ENCODE assay signal across 2 cellular contexts in the genomic region with DNA sequence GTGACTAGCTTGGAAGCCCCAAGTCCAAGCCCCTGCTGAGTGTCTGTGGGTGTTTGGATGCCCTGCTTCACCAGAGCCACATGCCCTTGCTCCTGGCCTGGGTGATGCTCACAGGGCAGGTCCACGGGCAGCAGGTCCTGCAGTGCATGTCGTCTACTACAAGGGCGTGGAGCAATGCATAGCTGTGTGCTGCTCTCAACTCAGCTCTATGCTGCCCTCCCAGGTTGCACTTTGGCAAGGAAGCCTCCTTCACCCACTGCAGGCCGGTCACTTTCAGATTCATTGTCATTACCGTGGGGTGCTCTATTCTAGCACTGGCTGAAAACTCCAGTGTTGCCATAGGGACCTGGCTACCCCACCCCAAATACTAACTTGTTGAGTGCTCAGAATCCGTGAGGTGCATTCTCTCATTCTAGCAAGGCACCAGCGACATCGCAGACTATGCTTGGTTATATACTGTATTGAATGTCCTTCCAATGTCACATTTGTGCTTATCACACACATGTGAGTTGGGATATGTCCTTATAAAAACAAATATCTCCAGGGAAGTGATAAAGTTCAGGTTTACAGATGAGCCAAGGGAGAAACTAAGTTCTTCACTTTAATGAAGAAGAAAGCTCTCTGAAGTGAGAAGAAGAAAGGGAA.
TF ChIP-seq lines count a peak whose summit lies in the region.

No MANE protein-coding gene starts in this region.

TF ChIP-seq in A549, 52 proteins besides CTCF, POLR2A, EP300 and RAD21 (continued from another document):
- no peak for TF ChIP-seq MYC (IDR thresholded peaks at IDR 0.05; ENCODE audit: borderline replicate concordance, low read length)
- no peak for TF ChIP-seq HOXA7 (CRISPR knock-in tag; IDR thresholded peaks at IDR 0.05)
- TF ChIP-seq HDAC2 (IDR thresholded peaks at IDR 0.05), result no peak
- TF ChIP-seq PHF8 (IDR thresholded peaks at IDR 0.05; ENCODE audit: borderline replicate concordance, low read depth), result no peak
- TF ChIP-seq, protein P1, sequence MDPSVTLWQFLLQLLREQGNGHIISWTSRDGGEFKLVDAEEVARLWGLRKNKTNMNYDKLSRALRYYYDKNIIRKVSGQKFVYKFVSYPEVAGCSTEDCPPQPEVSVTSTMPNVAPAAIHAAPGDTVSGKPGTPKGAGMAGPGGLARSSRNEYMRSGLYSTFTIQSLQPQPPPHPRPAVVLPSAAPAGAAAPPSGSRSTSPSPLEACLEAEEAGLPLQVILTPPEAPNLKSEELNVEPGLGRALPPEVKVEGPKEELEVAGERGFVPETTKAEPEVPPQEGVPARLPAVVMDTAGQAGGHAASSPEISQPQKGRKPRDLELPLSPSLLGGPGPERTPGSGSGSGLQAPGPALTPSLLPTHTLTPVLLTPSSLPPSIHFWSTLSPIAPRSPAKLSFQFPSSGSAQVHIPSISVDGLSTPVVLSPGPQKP (IDR thresholded peaks at IDR 0.05; ENCODE audit: low read depth, low read length), result no peak

TF ChIP-seq in liver, 16 proteins besides CTCF, POLR2A, EP300 and RAD21 (continued from another document):
- TF ChIP-seq, protein P2, sequence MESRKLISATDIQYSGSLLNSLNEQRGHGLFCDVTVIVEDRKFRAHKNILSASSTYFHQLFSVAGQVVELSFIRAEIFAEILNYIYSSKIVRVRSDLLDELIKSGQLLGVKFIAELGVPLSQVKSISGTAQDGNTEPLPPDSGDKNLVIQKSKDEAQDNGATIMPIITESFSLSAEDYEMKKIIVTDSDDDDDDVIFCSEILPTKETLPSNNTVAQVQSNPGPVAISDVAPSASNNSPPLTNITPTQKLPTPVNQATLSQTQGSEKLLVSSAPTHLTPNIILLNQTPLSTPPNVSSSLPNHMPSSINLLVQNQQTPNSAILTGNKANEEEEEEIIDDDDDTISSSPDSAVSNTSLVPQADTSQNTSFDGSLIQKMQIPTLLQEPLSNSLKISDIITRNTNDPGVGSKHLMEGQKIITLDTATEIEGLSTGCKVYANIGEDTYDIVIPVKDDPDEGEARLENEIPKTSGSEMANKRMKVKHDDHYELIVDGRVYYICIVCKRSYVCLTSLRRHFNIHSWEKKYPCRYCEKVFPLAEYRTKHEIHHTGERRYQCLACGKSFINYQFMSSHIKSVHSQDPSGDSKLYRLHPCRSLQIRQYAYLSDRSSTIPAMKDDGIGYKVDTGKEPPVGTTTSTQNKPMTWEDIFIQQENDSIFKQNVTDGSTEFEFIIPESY (IDR thresholded peaks at IDR 0.05), result no peak
